1 cellular context compared by ENCODE assay signal in the genomic region with DNA sequence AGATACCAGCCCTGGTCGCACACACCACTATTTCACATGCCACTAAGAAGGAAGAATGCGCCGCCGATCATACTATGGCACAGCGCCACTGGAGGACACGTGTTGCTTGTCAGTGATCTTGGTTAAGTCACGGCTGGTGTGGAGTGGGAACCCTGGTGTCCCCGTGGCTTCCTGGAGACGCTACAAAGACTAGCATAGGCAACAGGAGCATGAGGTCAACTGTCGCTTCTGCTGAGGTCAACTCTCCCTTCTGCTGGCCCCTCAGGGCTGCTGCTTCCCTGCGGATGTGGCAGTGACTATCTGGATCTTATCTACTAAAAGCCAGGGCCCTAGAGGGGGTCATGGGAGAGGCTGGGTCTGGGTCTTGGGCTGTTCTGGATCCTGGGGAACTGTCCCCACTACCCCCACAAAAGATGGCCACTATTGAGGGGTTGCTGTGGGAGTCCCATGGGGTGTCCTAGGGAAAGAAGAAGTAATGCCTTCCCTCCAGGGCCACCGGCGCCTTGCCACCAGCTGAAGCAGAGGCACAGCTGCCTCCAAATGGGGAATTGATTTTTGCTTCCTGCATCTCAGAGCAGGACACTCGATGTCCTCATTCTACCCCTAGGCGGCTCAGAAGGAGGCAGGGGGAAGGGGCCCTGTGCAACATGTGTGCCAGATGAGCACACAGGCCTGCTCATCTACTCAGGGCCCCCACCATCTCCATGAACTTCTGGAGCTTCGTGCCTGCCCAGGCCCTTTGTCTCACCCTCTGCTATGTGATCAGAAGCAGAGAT.
TF ChIP-seq lines count a peak whose summit lies in the region.

No MANE protein-coding gene starts in this region.

TF ChIP-seq in SK-N-SH, 30 proteins besides CTCF, POLR2A, EP300 and RAD21 (continued from another document):
- TF ChIP-seq, protein P1, sequence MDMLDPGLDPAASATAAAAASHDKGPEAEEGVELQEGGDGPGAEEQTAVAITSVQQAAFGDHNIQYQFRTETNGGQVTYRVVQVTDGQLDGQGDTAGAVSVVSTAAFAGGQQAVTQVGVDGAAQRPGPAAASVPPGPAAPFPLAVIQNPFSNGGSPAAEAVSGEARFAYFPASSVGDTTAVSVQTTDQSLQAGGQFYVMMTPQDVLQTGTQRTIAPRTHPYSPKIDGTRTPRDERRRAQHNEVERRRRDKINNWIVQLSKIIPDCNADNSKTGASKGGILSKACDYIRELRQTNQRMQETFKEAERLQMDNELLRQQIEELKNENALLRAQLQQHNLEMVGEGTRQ (IDR thresholded peaks at IDR 0.05; ENCODE audit: borderline replicate concordance, low read depth, low read length), result no peak
- no peak for TF ChIP-seq MEF2A (IDR thresholded peaks at IDR 0.05; ENCODE audit: borderline replicate concordance, low read depth)
- TF ChIP-seq TAF1 (IDR thresholded peaks at IDR 0.05; ENCODE audit: borderline replicate concordance, low read depth, low read length), result no peak
- no peak for TF ChIP-seq EZH2phosphoT487 (IDR thresholded peaks at IDR 0.05; ENCODE audit: borderline replicate concordance, low read depth)
- no peak for TF ChIP-seq JUND (IDR thresholded peaks at IDR 0.05)
- TF ChIP-seq SIN3A (IDR thresholded peaks at IDR 0.05; ENCODE audit: borderline replicate concordance, low read depth, low read length), result no peak
- TF ChIP-seq GABPA (IDR thresholded peaks at IDR 0.05; ENCODE audit: low read depth), result no peak
- TF ChIP-seq, protein P2, sequence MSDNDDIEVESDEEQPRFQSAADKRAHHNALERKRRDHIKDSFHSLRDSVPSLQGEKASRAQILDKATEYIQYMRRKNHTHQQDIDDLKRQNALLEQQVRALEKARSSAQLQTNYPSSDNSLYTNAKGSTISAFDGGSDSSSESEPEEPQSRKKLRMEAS (IDR thresholded peaks at IDR 0.05; ENCODE audit: low read depth), result no peak
- TF ChIP-seq, protein P3, sequence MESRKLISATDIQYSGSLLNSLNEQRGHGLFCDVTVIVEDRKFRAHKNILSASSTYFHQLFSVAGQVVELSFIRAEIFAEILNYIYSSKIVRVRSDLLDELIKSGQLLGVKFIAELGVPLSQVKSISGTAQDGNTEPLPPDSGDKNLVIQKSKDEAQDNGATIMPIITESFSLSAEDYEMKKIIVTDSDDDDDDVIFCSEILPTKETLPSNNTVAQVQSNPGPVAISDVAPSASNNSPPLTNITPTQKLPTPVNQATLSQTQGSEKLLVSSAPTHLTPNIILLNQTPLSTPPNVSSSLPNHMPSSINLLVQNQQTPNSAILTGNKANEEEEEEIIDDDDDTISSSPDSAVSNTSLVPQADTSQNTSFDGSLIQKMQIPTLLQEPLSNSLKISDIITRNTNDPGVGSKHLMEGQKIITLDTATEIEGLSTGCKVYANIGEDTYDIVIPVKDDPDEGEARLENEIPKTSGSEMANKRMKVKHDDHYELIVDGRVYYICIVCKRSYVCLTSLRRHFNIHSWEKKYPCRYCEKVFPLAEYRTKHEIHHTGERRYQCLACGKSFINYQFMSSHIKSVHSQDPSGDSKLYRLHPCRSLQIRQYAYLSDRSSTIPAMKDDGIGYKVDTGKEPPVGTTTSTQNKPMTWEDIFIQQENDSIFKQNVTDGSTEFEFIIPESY (IDR thresholded peaks at IDR 0.05; ENCODE audit: borderline replicate concordance, low read depth), result no peak
- TF ChIP-seq POLR2AphosphoS5 (IDR thresholded peaks at IDR 0.05; ENCODE audit: low read depth, low read length), result no peak; the same call in 1 of the 2 replicates
- TF ChIP-seq RXRA (IDR thresholded peaks at IDR 0.05; ENCODE audit: borderline replicate concordance, low read depth), result no peak
